8 cellular contexts compared by ENCODE assay signal in the genomic region with DNA sequence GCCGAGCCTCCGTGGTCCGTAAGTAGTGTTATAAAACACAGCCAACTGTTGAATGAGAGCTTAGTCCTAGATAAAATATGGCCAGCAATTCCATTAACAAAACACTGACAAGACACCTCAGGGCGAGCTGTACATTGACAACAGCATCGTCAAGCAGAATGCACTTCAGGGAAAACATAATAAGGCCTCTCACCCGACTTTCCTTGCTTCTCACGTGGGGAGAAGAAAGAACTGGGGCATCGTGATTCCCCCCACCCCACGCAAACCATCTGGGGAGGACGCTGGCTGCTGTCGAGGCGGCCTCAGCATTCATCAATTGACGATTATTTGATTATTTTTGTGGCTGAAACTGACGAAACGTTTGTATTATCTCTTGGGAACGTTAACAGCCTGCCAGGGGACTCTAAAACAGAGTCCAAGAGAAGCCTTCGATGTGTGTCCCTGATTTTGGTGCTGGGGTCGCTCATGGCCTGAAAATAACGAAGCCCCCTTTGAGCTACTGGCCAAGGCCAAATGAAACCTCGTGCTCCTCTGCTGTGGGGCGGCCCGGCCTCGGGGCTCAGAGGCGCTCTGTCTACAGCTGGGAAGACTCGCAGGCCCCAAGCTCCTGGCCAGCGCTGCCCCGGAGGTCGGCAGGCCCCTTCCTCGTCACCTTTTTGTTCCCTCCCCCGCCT. TPM values are rescaled to one million over a fixed set of nuclear protein-coding genes. Genes with fewer than 3 reads are reported as not detected.
DNase-seq lines count a peak whose midpoint lies in the region; ATAC-seq lines count a peak whose summit lies in the region.

No MANE protein-coding gene starts in this region.

- ATAC-seq in HG03025 (IDR thresholded peaks at IDR 0.05; ENCODE audit: low FRiP score, unreplicated experiment): no peak

- peak overlapping the region; percentile 50 for H3K9ac ChIP-seq in HUES48 (ENCODE audit: low read depth, low read length)

- H3K27ac ChIP-seq in HUES48 (ENCODE audit: low read depth, low read length): peak overlapping the region; percentile 90
- peak overlapping the region; percentile 98 for H3K27ac ChIP-seq in caudate nucleus (ENCODE audit: low read depth, low read length)

- peaks cover 11% of the 10 kb centered on the region for H3K4me1 ChIP-seq in HUES48 (ENCODE audit: control insufficient read depth, insufficient read depth, low read length)
- H3K4me1 ChIP-seq in mononuclear cell (ENCODE audit: insufficient read depth, low read length): peaks cover 18% of the 10 kb centered on the region

- no peaks in the 10 kb centered on the region for H3K9me3 Mint-ChIP-seq in activated naive CD4-positive, alpha-beta T cell treated with anti-CD3 and anti-CD28 coated beads for 36 hours

- H3K9me3 ChIP-seq in HUES48 (ENCODE audit: control insufficient read depth, insufficient read depth, low read length) (no peaks in the 10 kb centered on the region), mononuclear cell (ENCODE audit: low read depth, low read length) (no peaks in the 10 kb centered on the region)

- peaks cover 27% of the 10 kb centered on the region for H3K4me1 Mint-ChIP-seq in activated naive CD4-positive, alpha-beta T cell treated with anti-CD3 and anti-CD28 coated beads for 36 hours (ENCODE audit: low read depth)

- intact Hi-C loops in activated naive CD4-positive, alpha-beta T cell treated with anti-CD3 and anti-CD28 coated beads for 36 hours (cut with micrococcal nuclease): loop anchor here (1.0 to 10.0 kb wide), 9 partner anchors 36 to 1359 kb away; a partner anchor contains a TSS

- peak overlapping the region; percentile 97 for H3K27ac Mint-ChIP-seq in activated naive CD4-positive, alpha-beta T cell treated with anti-CD3 and anti-CD28 coated beads for 36 hours

- H3K27me3 Mint-ChIP-seq in activated naive CD4-positive, alpha-beta T cell treated with anti-CD3 and anti-CD28 coated beads for 36 hours (ENCODE audit: low read depth): no peaks in the 10 kb centered on the region

- peak overlapping the region; percentile 99 for H3K4me3 Mint-ChIP-seq in activated naive CD4-positive, alpha-beta T cell treated with anti-CD3 and anti-CD28 coated beads for 36 hours

- H3K4me3 ChIP-seq in HUES48 (ENCODE audit: low read depth, low read length) (peak overlapping the region; percentile 86), mononuclear cell (ENCODE audit: low read length) (peak overlapping the region; percentile 63)

- peaks cover 30% of the 10 kb centered on the region for H3K36me3 ChIP-seq in HUES48 (ENCODE audit: control insufficient read depth, insufficient read depth, low read length)

- CTCF ChIA-PET in activated naive CD4-positive, alpha-beta T cell treated with anti-CD3 and anti-CD28 coated beads for 36 hours (lab: Charles Lee): interaction anchor here (0.6 to 1.6 kb wide), 3 partner anchors 37 to 497 kb away, joined by 3 to 5 read pairs (median 4); no protein-coding TSS in a partner anchor

- no peaks in the 10 kb centered on the region for H3K27me3 ChIP-seq in HUES48 (ENCODE audit: control insufficient read depth, insufficient read depth, low read length)
- no peaks in the 10 kb centered on the region for H3K27me3 ChIP-seq in mononuclear cell (ENCODE audit: insufficient read depth, low read length)

- H3K36me3 Mint-ChIP-seq in activated naive CD4-positive, alpha-beta T cell treated with anti-CD3 and anti-CD28 coated beads for 36 hours (ENCODE audit: low read depth): peaks cover 24% of the 10 kb centered on the region

- no peak for DNase-seq in activated naive CD4-positive, alpha-beta T cell treated with anti-CD3 and anti-CD28 coated beads for 36 hours
- no peak for DNase-seq in activated naive CD4-positive, alpha-beta T cell (lab: John Stamatoyannopoulos, UW)
- DNase-seq in caudate nucleus (lab: John Stamatoyannopoulos, UW) (peak in 3 of 61 donors; percentile 33 to 54 (median 34)), HT-29 (ENCODE audit: low spot score) (no peak)
- no peak for DNase-seq in effector CD8-positive, alpha-beta T cell (lab: John Stamatoyannopoulos, UW)

RNA-seq across cellular contexts. Expression of a gene that starts 0.5 kb away (rescaled TPM):
- 1 to 10 TPM in 1 of 2 experiments, under 1 TPM in 1; 0.64 to 1.2 TPM for total RNA-seq in activated naive CD4-positive, alpha-beta T cell treated with anti-CD3 and anti-CD28 coated beads for 36 hours
- total RNA-seq in mononuclear cell: 0.42 TPM
- total RNA-seq in HT-29 (2014; rRNA removed; shearing (Covaris generic)): 0.05 and 0.26 TPM in 2 replicates

RNA-seq across cellular contexts. Expression of a gene that starts 0.6 kb away (rescaled TPM):
- total RNA-seq in activated naive CD4-positive, alpha-beta T cell treated with anti-CD3 and anti-CD28 coated beads for 36 hours: 100 to 1,000 TPM; 677 to 784 TPM
- 52.3 TPM for total RNA-seq in mononuclear cell
- total RNA-seq in HT-29 (2014; rRNA removed; shearing (Covaris generic)): 227 and 266 TPM in 2 replicates

RNA-seq across cellular contexts. Expression of a gene that starts 7.7 kb away (rescaled TPM):
- 1 to 10 TPM; 1.8 to 2.0 TPM for total RNA-seq in activated naive CD4-positive, alpha-beta T cell treated with anti-CD3 and anti-CD28 coated beads for 36 hours
- 0.21 TPM for total RNA-seq in mononuclear cell
- 0.64 and 1.5 TPM in 2 replicates for total RNA-seq in HT-29 (2014; rRNA removed; shearing (Covaris generic))

RNA-seq across cellular contexts. Expression of a gene that starts 35.4 kb away (rescaled TPM):
- total RNA-seq in activated naive CD4-positive, alpha-beta T cell treated with anti-CD3 and anti-CD28 coated beads for 36 hours: under 1 TPM; 0.21 to 0.64 TPM
- 0.52 TPM for total RNA-seq in mononuclear cell
- 48.0 and 61.2 TPM in 2 replicates for total RNA-seq in HT-29 (2014; rRNA removed; shearing (Covaris generic))

RNA-seq across cellular contexts. Expression of a gene that starts 52.7 kb away (rescaled TPM):
- total RNA-seq in activated naive CD4-positive, alpha-beta T cell treated with anti-CD3 and anti-CD28 coated beads for 36 hours: not detected
- not detected for total RNA-seq in mononuclear cell
- 2.9 and 4.6 TPM in 2 replicates for total RNA-seq in HT-29 (2014; rRNA removed; shearing (Covaris generic))
